ENCODE assay signal across 1 cellular context in the genomic region with DNA sequence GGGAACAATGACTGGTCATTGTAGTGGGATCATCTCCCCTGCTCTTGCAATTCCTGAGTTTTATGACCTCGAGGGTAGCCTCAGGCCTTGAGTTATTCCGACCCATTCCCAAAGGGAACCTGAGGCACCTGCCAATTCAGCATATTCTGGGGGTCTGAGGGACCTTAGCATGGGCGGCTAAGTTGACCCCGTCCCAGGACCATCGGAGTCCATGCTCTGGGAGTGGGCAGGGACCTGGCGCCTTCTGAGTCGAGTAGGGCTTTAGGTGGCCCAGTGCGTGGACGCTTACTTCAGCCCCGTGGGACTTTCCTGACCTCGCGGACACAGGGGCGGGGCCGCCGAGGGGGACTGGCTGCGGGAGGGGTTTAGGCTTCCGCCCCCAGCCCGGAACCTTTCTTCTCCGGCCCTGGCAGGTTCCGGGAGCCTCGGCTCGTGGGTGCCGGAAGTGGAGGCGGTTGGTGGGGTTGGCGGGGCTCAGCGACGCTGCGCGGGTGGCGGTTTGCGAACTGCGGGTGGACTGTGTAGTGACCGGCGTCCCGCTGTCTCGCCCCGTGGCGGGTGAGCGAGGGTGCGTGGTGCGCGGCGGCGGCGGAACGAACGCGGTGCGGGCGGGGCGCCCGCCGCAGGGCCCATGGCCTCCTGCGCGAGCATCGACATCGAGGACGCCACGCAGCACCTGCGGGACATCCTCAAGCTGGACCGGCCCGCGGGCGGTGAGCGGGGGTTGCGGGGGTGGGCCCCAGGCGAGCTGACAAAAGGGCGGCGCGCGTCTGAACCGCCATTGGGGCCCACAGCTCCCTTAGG.
A peak's percentile ranks its signal among the peaks of the same experiment; 100 is the strongest.
TF ChIP-seq lines count a peak whose summit lies in the region.

A gene with protein sequence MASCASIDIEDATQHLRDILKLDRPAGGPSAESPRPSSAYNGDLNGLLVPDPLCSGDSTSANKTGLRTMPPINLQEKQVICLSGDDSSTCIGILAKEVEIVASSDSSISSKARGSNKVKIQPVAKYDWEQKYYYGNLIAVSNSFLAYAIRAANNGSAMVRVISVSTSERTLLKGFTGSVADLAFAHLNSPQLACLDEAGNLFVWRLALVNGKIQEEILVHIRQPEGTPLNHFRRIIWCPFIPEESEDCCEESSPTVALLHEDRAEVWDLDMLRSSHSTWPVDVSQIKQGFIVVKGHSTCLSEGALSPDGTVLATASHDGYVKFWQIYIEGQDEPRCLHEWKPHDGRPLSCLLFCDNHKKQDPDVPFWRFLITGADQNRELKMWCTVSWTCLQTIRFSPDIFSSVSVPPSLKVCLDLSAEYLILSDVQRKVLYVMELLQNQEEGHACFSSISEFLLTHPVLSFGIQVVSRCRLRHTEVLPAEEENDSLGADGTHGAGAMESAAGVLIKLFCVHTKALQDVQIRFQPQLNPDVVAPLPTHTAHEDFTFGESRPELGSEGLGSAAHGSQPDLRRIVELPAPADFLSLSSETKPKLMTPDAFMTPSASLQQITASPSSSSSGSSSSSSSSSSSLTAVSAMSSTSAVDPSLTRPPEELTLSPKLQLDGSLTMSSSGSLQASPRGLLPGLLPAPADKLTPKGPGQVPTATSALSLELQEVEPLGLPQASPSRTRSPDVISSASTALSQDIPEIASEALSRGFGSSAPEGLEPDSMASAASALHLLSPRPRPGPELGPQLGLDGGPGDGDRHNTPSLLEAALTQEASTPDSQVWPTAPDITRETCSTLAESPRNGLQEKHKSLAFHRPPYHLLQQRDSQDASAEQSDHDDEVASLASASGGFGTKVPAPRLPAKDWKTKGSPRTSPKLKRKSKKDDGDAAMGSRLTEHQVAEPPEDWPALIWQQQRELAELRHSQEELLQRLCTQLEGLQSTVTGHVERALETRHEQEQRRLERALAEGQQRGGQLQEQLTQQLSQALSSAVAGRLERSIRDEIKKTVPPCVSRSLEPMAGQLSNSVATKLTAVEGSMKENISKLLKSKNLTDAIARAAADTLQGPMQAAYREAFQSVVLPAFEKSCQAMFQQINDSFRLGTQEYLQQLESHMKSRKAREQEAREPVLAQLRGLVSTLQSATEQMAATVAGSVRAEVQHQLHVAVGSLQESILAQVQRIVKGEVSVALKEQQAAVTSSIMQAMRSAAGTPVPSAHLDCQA (N-terminal part only) (plus strand): TSS at position 422 of the 804 bp plus-strand sequence. CDS start 210 bp downstream, at position 632.

TF ChIP-seq in K562, 482 proteins besides CTCF, POLR2A, EP300 and RAD21 (continued from another document):
- TF ChIP-seq XRCC4 (IDR thresholded peaks at IDR 0.05; ENCODE audit: extremely low read depth, insufficient read depth, insufficient read length): no peak
- TF ChIP-seq SLC30A9 (CRISPR knock-in tag; IDR thresholded peaks at IDR 0.05): no peak
- no peak for TF ChIP-seq PURB (CRISPR knock-in tag; IDR thresholded peaks at IDR 0.05; ENCODE audit: low read depth)
- no peak for TF ChIP-seq ZC3H8 (IDR thresholded peaks at IDR 0.05)
- TF ChIP-seq, protein P1, sequence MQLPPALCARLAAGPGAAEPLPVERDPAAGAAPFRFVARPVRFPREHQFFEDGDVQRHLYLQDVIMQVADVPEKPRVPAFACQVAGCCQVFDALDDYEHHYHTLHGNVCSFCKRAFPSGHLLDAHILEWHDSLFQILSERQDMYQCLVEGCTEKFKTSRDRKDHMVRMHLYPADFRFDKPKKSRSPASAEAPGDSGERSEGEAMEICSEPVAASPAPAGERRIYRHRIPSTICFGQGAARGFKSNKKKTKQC (CRISPR knock-in tag; IDR thresholded peaks at IDR 0.05): peak; percentile 64; the same call in 1 of the 2 replicates
- TF ChIP-seq ZNF512 (tag; IDR thresholded peaks at IDR 0.05): no peak
- TF ChIP-seq ZNF586 (CRISPR knock-in tag; conservative IDR thresholded peaks at IDR 0.05): no peak
- no peak for TF ChIP-seq ZNF561 (CRISPR knock-in tag; conservative IDR thresholded peaks at IDR 0.05)
- TF ChIP-seq ZNF311 (CRISPR knock-in tag; IDR thresholded peaks at IDR 0.05): no peak
- TF ChIP-seq VEZF1 (CRISPR knock-in tag; IDR thresholded peaks at IDR 0.05): peak; percentile 98
- TF ChIP-seq PCBP1 (IDR thresholded peaks at IDR 0.05; ENCODE audit: low read depth, low read length, poor library complexity, severe bottlenecking): no peak
- no peak for TF ChIP-seq TCF7 (IDR thresholded peaks at IDR 0.05; ENCODE audit: borderline replicate concordance)
- 0 out of 2 replicates have a peak, but pooled peaks have one; percentile 34 for TF ChIP-seq THAP12 (CRISPR knock-in tag; IDR thresholded peaks at IDR 0.05)
- no peak for TF ChIP-seq NCOA6 (IDR thresholded peaks at IDR 0.05)
- 0 out of 2 replicates have a peak, but pooled peaks have one; percentile 40 for TF ChIP-seq NR2F6 (CRISPR knock-in tag; IDR thresholded peaks at IDR 0.05)
- peak; percentile 84; the same call in 1 of the 2 replicates for TF ChIP-seq ESRRA (IDR thresholded peaks at IDR 0.05; ENCODE audit: borderline replicate concordance, low read depth)
- TF ChIP-seq NBN (IDR thresholded peaks at IDR 0.05; ENCODE audit: low read depth): 0 out of 2 replicates have a peak, but pooled peaks have one; percentile 39
- TF ChIP-seq SIX5 (IDR thresholded peaks at IDR 0.05; ENCODE audit: borderline replicate concordance in 1 of 2, insufficient read depth in 1 of 2, low read depth in 1 of 2, low read length in 2 of 2): peak; percentile 45 to 55; a peak in 3 of 4 replicates
- TF ChIP-seq RNF2 (IDR thresholded peaks at IDR 0.05): 0 out of 2 replicates have a peak, but pooled peaks have one; percentile 23
- peak; percentile 90 for TF ChIP-seq EP400 (IDR thresholded peaks at IDR 0.05)
- TF ChIP-seq KAT8 (IDR thresholded peaks at IDR 0.05; ENCODE audit: low read depth): no peak
- peak; percentile 99 for TF ChIP-seq FIP1L1 (IDR thresholded peaks at IDR 0.05; ENCODE audit: low read depth, low read length, poor library complexity, severe bottlenecking)
- peak; percentile 88 for TF ChIP-seq KLF13 (tag; IDR thresholded peaks at IDR 0.05; ENCODE audit: borderline replicate concordance, low read depth)
- TF ChIP-seq ZBTB2 (IDR thresholded peaks at IDR 0.05): peak; percentile 64; the same call in 1 of the 2 replicates
- no peak for TF ChIP-seq EZH2 (IDR thresholded peaks at IDR 0.05; ENCODE audit: borderline replicate concordance, low read depth, low read length)
- TF ChIP-seq ZNF217 (CRISPR knock-in tag; IDR thresholded peaks at IDR 0.05): peak; percentile 71; the same call in 1 of the 2 replicates
- TF ChIP-seq ZNF830 (CRISPR knock-in tag; IDR thresholded peaks at IDR 0.05): peak; percentile 82; the same call in 1 of the 2 replicates
- TF ChIP-seq JUND (IDR thresholded peaks at IDR 0.05; ENCODE audit: borderline replicate concordance, low read depth, low read length): peak; percentile 75
- peak; percentile 49; the same call in 1 of the 3 replicates for TF ChIP-seq JUND (tag; IDR thresholded peaks at IDR 0.05; ENCODE audit: borderline replicate concordance, low read depth, low read length)
- TF ChIP-seq, protein P2, sequence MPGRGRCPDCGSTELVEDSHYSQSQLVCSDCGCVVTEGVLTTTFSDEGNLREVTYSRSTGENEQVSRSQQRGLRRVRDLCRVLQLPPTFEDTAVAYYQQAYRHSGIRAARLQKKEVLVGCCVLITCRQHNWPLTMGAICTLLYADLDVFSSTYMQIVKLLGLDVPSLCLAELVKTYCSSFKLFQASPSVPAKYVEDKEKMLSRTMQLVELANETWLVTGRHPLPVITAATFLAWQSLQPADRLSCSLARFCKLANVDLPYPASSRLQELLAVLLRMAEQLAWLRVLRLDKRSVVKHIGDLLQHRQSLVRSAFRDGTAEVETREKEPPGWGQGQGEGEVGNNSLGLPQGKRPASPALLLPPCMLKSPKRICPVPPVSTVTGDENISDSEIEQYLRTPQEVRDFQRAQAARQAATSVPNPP (IDR thresholded peaks at IDR 0.05; ENCODE audit: borderline replicate concordance, insufficient read depth, insufficient read length): no peak
- TF ChIP-seq ZNF77 (CRISPR knock-in tag; IDR thresholded peaks at IDR 0.05): no peak
- TF ChIP-seq E4F1 (CRISPR knock-in tag; IDR thresholded peaks at IDR 0.05; ENCODE audit: borderline replicate concordance): no peak
- peak; percentile 45; the same call in 1 of the 2 replicates for TF ChIP-seq ZFP1 (CRISPR knock-in tag; IDR thresholded peaks at IDR 0.05)
